ENCODE assay signal across 9 cellular contexts in genomic region chr18:1475867-1476266, GRCh38.
"Had no signal": no experiment of that assay in that cellular context is flagged by ENCODE, and none has a peak within 500 bp of the region (broad histone marks: within the 10 kb centered on the region; RNA-seq: fewer than 3 reads in every experiment).

No MANE protein-coding gene starts in this region.

- FAIRE-seq: HTR-8/SVneo had no signal

- H3K9ac ChIP-seq: GM23248 had no signal

- H3K27ac ChIP-seq: GM23248 had no signal

- ATAC-seq: HCT116 had no signal

- H2AFZ ChIP-seq: GM23248 had no signal

- H3K4me1 ChIP-seq: HAP-1 had no signal

- H3K9me3 ChIP-seq: HAP-1 had no signal

- H3K4me3 ChIP-seq: GM23248, HAP-1 had no signal

- DNase-seq: GM23248, GOT3, H7, HFFc6, IMR-90, KBM-7 had no signal

- H3K36me3 ChIP-seq: HAP-1 had no signal
